15 cellular contexts compared by ENCODE assay signal in genomic region chr1:91609571-91609970, GRCh38.
DNase-seq lines count a peak whose midpoint lies in the region; ATAC-seq and TF ChIP-seq lines count a peak whose summit lies in the region.
"Had no signal": no experiment of that assay in that cellular context is flagged by ENCODE, and none has a peak within 500 bp of the region (broad histone marks: within the 10 kb centered on the region; RNA-seq: fewer than 3 reads in every experiment).

No MANE protein-coding gene starts in this region.

- intact Hi-C loops in mammary epithelial cell (cut with micrococcal nuclease), result loop anchor here (2.0 kb wide), 1 partner anchor 79 kb away; no protein-coding TSS in a partner anchor
- intact Hi-C loops in left lung (cut with DNase I), result no loop called here

- no TSS peak for BruUV-seq in mammary epithelial cell (replicated peaks; lab: Mats Ljungman, UMichigan)

- H3K27ac ChIP-seq in mammary epithelial cell (ENCODE audit: insufficient read depth, low read depth, low read length), result peak overlapping the region; percentile 43
- no peak overlapping the region for H3K27ac ChIP-seq in left lung
- H3K27ac ChIP-seq: BLaER1 had no signal

- WGBS in mammary epithelial cell (ENCODE audit: low coverage, missing lambda C conversion rate), result 44% methylated on average over 5 of the region's 5 CpGs

- H3K4me3 ChIP-seq in mammary epithelial cell (replicated peaks in 1 of 3; ENCODE audit: insufficient read depth in 1 of 3, low read depth in 2 of 3, low read length in 3 of 3) (no peak overlapping the region), left lung (no peak overlapping the region)
- H3K4me3 ChIP-seq: BLaER1, mucosa of descending colon had no signal

- H3K4me2 ChIP-seq in mammary epithelial cell (ENCODE audit: insufficient read depth, low read depth, low read length), result peak overlapping the region; percentile 18
- H3K4me2 ChIP-seq: BLaER1 had no signal

- H3K9ac ChIP-seq in mammary epithelial cell (ENCODE audit: insufficient read depth, low read length), result no peak overlapping the region
- H3K9ac ChIP-seq: BLaER1 had no signal

- H3K27me3 ChIP-seq in mammary epithelial cell (ENCODE audit: insufficient read depth, low read length) (no peaks in the 10 kb centered on the region), left lung (no peaks in the 10 kb centered on the region)
- H3K27me3 ChIP-seq: BLaER1 had no signal

- no peaks in the 10 kb centered on the region for H3K79me2 ChIP-seq in mammary epithelial cell (ENCODE audit: insufficient read depth, low read length)

- H3K36me3 ChIP-seq in mammary epithelial cell (ENCODE audit: insufficient read depth, low read length) (no peaks in the 10 kb centered on the region), left lung (no peaks in the 10 kb centered on the region)
- H3K36me3 ChIP-seq: BLaER1 had no signal

- H3K9me3 ChIP-seq in mammary epithelial cell (replicated peaks; ENCODE audit: insufficient read depth, low read length) (no peaks in the 10 kb centered on the region), left lung (no peaks in the 10 kb centered on the region)
- H3K9me3 ChIP-seq: BLaER1, mucosa of descending colon had no signal

- CTCF ChIA-PET in mammary epithelial cell (lab: Charles Lee; ENCODE audit: low non-redundant PET), result no interaction called here

- H2AFZ ChIP-seq in mammary epithelial cell (ENCODE audit: low read depth, low read length), result no peak overlapping the region

- dilution Hi-C loops in mammary epithelial cell (cut with HindIII; ENCODE audit: low sequenced_read_pairs), result no loop called here

- peaks cover 12% of the 10 kb centered on the region for H3K4me1 ChIP-seq in mammary epithelial cell (ENCODE audit: insufficient read depth, low read length)
- H3K4me1 ChIP-seq in left lung, result no peaks in the 10 kb centered on the region

- TF ChIP-seq CTCF in mammary epithelial cell (conservative IDR thresholded peaks at IDR 0.05 in 1 of 2, IDR thresholded peaks at IDR 0.05 in 1 of 2; ENCODE audit: extremely low read depth in 1 of 2, insufficient read depth in 1 of 2, low read depth in 1 of 2, low read length in 2 of 2) (no peak), left lung (IDR thresholded peaks at IDR 0.05) (no peak)

- in situ Hi-C loops in mammary epithelial cell (cut with MboI; ENCODE audit: low sequenced_read_pairs in 2 of 2), result no loop called here

- no peaks in the 10 kb centered on the region for H4K20me1 ChIP-seq in mammary epithelial cell (ENCODE audit: insufficient read depth, low read length)
- H4K20me1 ChIP-seq: BLaER1 had no signal

- DNase-seq in AG08396 (ENCODE audit: low spot score), result peak; percentile 57
- DNase-seq in HT1080 (ENCODE audit: low read depth), result peak; percentile 72
- DNase-seq in mammary epithelial cell, result peak; percentile 68
- no peak for DNase-seq in left lung
- DNase-seq in NCI-H510A (lab: John Stamatoyannopoulos, UW), result no peak
- no peak for DNase-seq in NCI-H2196 treated with DMSO at 0.1 percent for 48 hours (lab: John Stamatoyannopoulos, UW; ENCODE audit: unreplicated experiment)
- DNase-seq in RKO (ENCODE audit: low spot score), result no peak
- no peak for DNase-seq in activated gamma-delta T cell (lab: John Stamatoyannopoulos, UW)
- DNase-seq: erythroblast; MM.1S; mucosa of descending colon; NCI-H2171 treated with DMSO at 0.1 percent for 48 hours; OCI-M1; stimulated activated CD4-positive, alpha-beta T cell treated with anti-CD3 and anti-CD28 coated beads, Interleukin-1b, Interleukin-23, amount 100 ng/mL, for 48 hours had no signal

- peak; percentile 10 for ATAC-seq in left lung
- ATAC-seq: mucosa of descending colon had no signal

Comparison
In these comparisons a context has a peak if more than half of its experiments do, and no peak if none do; other contexts are left out.
1. DNase-seq: peak in AG08396 (single experiment), HT1080 (single experiment) and mammary epithelial cell (single experiment); none in left lung (0 of 2), NCI-H510A (single experiment), NCI-H2196 treated with DMSO at 0.1 percent for 48 hours (single experiment), RKO (single experiment) and activated gamma-delta T cell (single experiment).